In the genomic region with DNA sequence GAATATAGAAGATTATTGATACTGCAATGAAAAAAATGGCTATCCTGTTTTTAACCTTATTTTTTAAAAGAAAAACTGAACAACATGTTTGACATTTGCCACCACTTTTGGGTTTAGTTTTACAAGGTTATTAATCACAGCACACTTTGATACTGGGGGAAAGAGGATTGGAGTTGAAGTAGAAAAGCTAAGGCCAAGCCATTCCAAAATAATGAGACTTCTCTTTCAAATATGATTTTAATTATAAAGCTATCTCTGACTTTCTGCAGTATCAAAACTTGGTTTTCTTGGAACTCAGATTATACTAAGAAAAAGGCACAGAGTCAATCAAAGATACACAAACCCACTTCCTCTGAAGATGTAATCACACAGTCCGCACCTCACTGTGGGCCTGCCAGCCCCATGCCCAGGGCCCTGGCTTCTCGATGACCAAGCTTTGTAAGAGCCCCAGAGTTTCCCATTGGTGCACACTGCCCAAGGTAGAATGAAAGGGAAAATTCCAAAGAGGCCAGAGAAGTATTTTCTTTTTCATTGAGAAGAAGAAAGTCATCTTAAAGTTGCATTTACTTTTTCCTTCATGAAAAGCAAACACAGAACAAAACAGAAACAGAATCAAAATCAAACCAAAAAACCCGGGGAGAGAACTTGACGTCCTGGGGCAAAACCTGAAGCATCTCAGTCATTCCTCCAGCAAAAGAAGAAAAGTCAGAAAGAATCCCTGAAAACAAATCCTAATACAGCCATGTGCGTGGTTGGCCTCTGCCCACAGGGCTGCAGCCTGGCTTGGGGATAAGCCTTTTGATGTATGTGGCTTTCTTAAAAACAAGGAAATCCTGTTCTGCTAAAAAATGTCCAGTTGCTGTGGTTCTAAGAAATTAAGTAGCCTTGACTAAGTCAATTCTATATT, we compare ENCODE assay signal across 10 cellular contexts.
A peak's percentile ranks its signal among the peaks of the same experiment; 100 is the strongest.
DNase-seq lines count a peak whose midpoint lies in the region; ATAC-seq and TF ChIP-seq lines count a peak whose summit lies in the region.
"Had no signal": no experiment of that assay in that cellular context is flagged by ENCODE, and none has a peak within 500 bp of the region (broad histone marks: within the 10 kb centered on the region; RNA-seq: fewer than 3 reads in every experiment).

No MANE protein-coding gene starts in this region.

- H3K9me3 ChIP-seq in KOPT-K1 (ENCODE audit: insufficient read depth, low read length, poor library complexity, severe bottlenecking) = peaks cover 14% of the 10 kb centered on the region
- no peaks in the 10 kb centered on the region for H3K9me3 ChIP-seq in esophagus muscularis mucosa
- H3K9me3 ChIP-seq in BE2C = no peaks in the 10 kb centered on the region

- WGBS in esophagus muscularis mucosa = 79% methylated on average over 5 of the region's 5 CpGs

- peak; percentile 37 for DNase-seq in activated T-cell treated with anti-CD3 and anti-CD28 coated beads, Interleukin-2, amount 50 U/mL, for 1 hour
- DNase-seq in esophagus muscularis mucosa (ENCODE audit: extremely low spot score) (peak; percentile 89), SK-N-DZ (ENCODE audit: low spot score) (no peak), BE2C (no peak)
- peak; percentile 51 for DNase-seq in stimulated activated naive CD8-positive, alpha-beta T cell treated with anti-CD3 and anti-CD28 coated beads, Interleukin-15, Interleukin-2, amounts not matched to agents 100 U/mL and 50 U/mL, for 24 hours
- DNase-seq: DMS153, H7, NCI-H82 had no signal

- TF ChIP-seq POLR2A in esophagus muscularis mucosa (IDR thresholded peaks at IDR 0.05; ENCODE audit: low read depth) = no peak

- H3K36me3 ChIP-seq in KOPT-K1 (ENCODE audit: insufficient read depth, low read length) (no peaks in the 10 kb centered on the region), esophagus muscularis mucosa (no peaks in the 10 kb centered on the region), BE2C (no peaks in the 10 kb centered on the region)

- TF ChIP-seq EP300 in esophagus muscularis mucosa (IDR thresholded peaks at IDR 0.05) = no peak

- peak; percentile 71 for ATAC-seq in stimulated activated naive CD8-positive, alpha-beta T cell treated with anti-CD3 and anti-CD28 coated beads, Interleukin-15, Interleukin-2, amounts not matched to agents 100 U/mL and 50 U/mL, for 24 hours
- no peak for ATAC-seq in HG02885 (IDR thresholded peaks at IDR 0.05; ENCODE audit: poor library complexity, unreplicated experiment)

- H3K4me3 ChIP-seq in esophagus muscularis mucosa = no peak overlapping the region
- H3K4me3 ChIP-seq in BE2C (ENCODE audit: low read depth, low read length) = no peak overlapping the region

- peak overlapping the region; percentile 75 for H3K27ac ChIP-seq in KOPT-K1 (ENCODE audit: low read depth, low read length, poor library complexity, severe bottlenecking)
- H3K27ac ChIP-seq in esophagus muscularis mucosa (replicated peaks in 1 of 4) = peak overlapping the region in 1 of 4 donors; percentile 3

- intact Hi-C loops in esophagus muscularis mucosa (cut with DNase I) = loop anchor here (10.0 kb wide), 1 partner anchor 142 kb away; no protein-coding TSS in a partner anchor

- no peak for TF ChIP-seq CTCF in esophagus muscularis mucosa (IDR thresholded peaks at IDR 0.05)
- TF ChIP-seq CTCF in BE2C (IDR thresholded peaks at IDR 0.05; ENCODE audit: low read depth, low read length) = no peak

- H3K27me3 ChIP-seq in esophagus muscularis mucosa (no peaks in the 10 kb centered on the region), BE2C (no peaks in the 10 kb centered on the region)

- H3K4me1 ChIP-seq in esophagus muscularis mucosa (no peaks in the 10 kb centered on the region), BE2C (no peaks in the 10 kb centered on the region)

Comparison
In these comparisons a context has a peak if more than half of its experiments do, and no peak if none do; other contexts are left out.
1. DNase-seq: peak in activated T-cell treated with anti-CD3 and anti-CD28 coated beads, Interleukin-2, amount 50 U/mL, for 1 hour (single experiment), esophagus muscularis mucosa (single experiment) and stimulated activated naive CD8-positive, alpha-beta T cell treated with anti-CD3 and anti-CD28 coated beads, Interleukin-15, Interleukin-2, amounts not matched to agents 100 U/mL and 50 U/mL, for 24 hours (single experiment); none in SK-N-DZ (single experiment) and BE2C (single experiment).